ENCODE assay signal across 26 cellular contexts in the genomic region with DNA sequence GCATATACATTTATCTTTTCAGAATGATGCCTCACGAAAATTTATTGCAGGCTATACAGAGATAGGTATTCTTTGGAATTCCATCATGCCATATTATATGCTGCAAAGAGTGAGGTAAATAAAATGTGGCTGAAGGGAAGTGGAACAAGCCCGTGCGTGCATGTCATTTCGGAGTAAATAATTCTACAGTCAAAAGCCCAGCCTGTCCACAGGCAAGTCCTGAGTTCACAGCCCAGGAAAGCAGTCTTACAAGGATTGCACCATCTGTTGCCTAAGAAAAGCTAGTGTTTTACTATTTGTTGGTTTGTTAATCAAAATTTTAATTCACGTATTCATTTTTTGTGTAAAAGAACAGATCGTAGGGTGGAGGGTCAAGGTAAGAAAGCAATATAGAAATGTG.
DNase-seq lines count a peak whose midpoint lies in the region; FAIRE-seq and TF ChIP-seq lines count a peak whose summit lies in the region.
"Had no signal": no experiment of that assay in that cellular context is flagged by ENCODE, and none has a peak within 500 bp of the region (broad histone marks: within the 10 kb centered on the region; RNA-seq: fewer than 3 reads in every experiment).

No MANE protein-coding gene starts in this region.

- FAIRE-seq in keratinocyte (lab: Jason Lieb, UNC): peak; percentile 99
- FAIRE-seq: GM19239 had no signal

- H3K36me3 ChIP-seq in keratinocyte (ENCODE audit: control insufficient read depth in 2 of 2, extremely low read depth in 1 of 2, insufficient read depth in 2 of 2, low read length in 2 of 2): no peaks in the 10 kb centered on the region
- H3K36me3 ChIP-seq: BLaER1, esophagus muscularis mucosa, heart right ventricle, Peyer's patch, sigmoid colon had no signal

- no peaks in the 10 kb centered on the region for H3K9me3 ChIP-seq in keratinocyte (ENCODE audit: control insufficient read depth, low read depth, low read length)
- H3K9me3 ChIP-seq: Caco-2, SK-N-SH, testis had no signal

- peak overlapping the region; percentile 82 for H3K4me2 ChIP-seq in keratinocyte (ENCODE audit: control insufficient read depth, extremely low read depth, insufficient read depth, low read depth, low read length)
- H3K4me2 ChIP-seq: BLaER1, SK-N-SH had no signal

- in situ Hi-C loops in GM13976 (cut with MboI; ENCODE audit: low sequenced_read_pairs, unreplicated experiment): no loop called here

- no peaks in the 10 kb centered on the region for H4K20me1 ChIP-seq in keratinocyte (ENCODE audit: control insufficient read depth, extremely low read depth, insufficient read depth, low read length)
- H4K20me1 ChIP-seq: BLaER1 had no signal

- H3K9ac ChIP-seq in keratinocyte (ENCODE audit: control insufficient read depth, extremely low read depth, insufficient read depth, low read length): no peak overlapping the region
- H3K9ac ChIP-seq: BLaER1, SK-N-SH had no signal

- DNase-seq in NCI-H2171 treated with DMSO at 0.1 percent for 48 hours (lab: John Stamatoyannopoulos, UW) (peak; percentile 25), NCI-H2171 (lab: John Stamatoyannopoulos, UW) (no peak), choroid plexus epithelial cell (ENCODE audit: low read depth) (peak; percentile 33), keratinocyte (ENCODE audit: low read depth, low spot score) (no peak), GM13976 (ENCODE audit: low spot score) (no peak), NCI-H524 (lab: John Stamatoyannopoulos, UW) (no peak), AG08395 (ENCODE audit: low spot score) (no peak)
- DNase-seq in stimulated activated CD4-positive, alpha-beta T cell treated with anti-CD3 and anti-CD28 coated beads, Interleukin-4, amount 100 ng/mL, for 24 hours: no peak
- DNase-seq: activated CD4-positive, alpha-beta T cell treated with anti-CD3 and anti-CD28 coated beads, Interleukin-2, amount 50 U/mL, for 1 hour; activated CD8-positive, alpha-beta memory T cell treated with anti-CD3 and anti-CD28 coated beads, Interleukin-2, amount 50 U/mL, for 4 hours; Caco-2; effector CD8-positive, alpha-beta T cell; heart right ventricle; Kasumi-1; naive thymus-derived CD8-positive, alpha-beta T cell; NCI-H1048; NCI-H2029; Peyer's patch; sigmoid colon; SK-N-SH; testis had no signal

- H3K4me3 ChIP-seq in choroid plexus epithelial cell (ENCODE audit: low read depth, low read length): no peak overlapping the region
- peak overlapping the region in 1 of 3 experiments; percentile 1 for H3K4me3 ChIP-seq in keratinocyte (ENCODE audit: control insufficient read depth in 2 of 3, extremely low read depth in 1 of 3, insufficient read depth in 2 of 3, low read depth in 1 of 3, low read length in 3 of 3)
- H3K4me3 ChIP-seq: BLaER1, esophagus muscularis mucosa, heart right ventricle, Peyer's patch, sigmoid colon, testis had no signal

- no peaks in the 10 kb centered on the region for H3K79me2 ChIP-seq in keratinocyte (ENCODE audit: control insufficient read depth, insufficient read depth, low read length)

- dilution Hi-C loops in keratinocyte (cut with MboI; ENCODE audit: extremely low pct_ligation_motif_present, low sequenced_read_pairs): no loop called here

- no peaks in the 10 kb centered on the region for H3K27me3 ChIP-seq in keratinocyte (ENCODE audit: control insufficient read depth, extremely low read depth, insufficient read depth, low read length)
- H3K27me3 ChIP-seq: BLaER1, esophagus muscularis mucosa, heart right ventricle, Peyer's patch, sigmoid colon, testis had no signal

- H3K27ac ChIP-seq in keratinocyte (ENCODE audit: control insufficient read depth, insufficient read depth, low read length): peak overlapping the region; percentile 76
- H3K27ac ChIP-seq: 22Rv1, BLaER1, esophagus muscularis mucosa, Peyer's patch, testis, VCaP had no signal

- peak overlapping the region; percentile 28 for H2AFZ ChIP-seq in keratinocyte (ENCODE audit: control insufficient read depth, low read length)

- H3K9me1 ChIP-seq in keratinocyte (ENCODE audit: control insufficient read depth, extremely low read depth, insufficient read depth, low read length): no peaks in the 10 kb centered on the region

- H3K4me1 ChIP-seq in keratinocyte (ENCODE audit: control insufficient read depth, extremely low read depth, insufficient read depth, low read length): peaks cover 22% of the 10 kb centered on the region
- H3K4me1 ChIP-seq: BLaER1, Caco-2, esophagus muscularis mucosa, Peyer's patch, sigmoid colon, testis had no signal

- TF ChIP-seq CTCF in choroid plexus epithelial cell (conservative IDR thresholded peaks at IDR 0.05; ENCODE audit: low read depth, low read length) (no peak), keratinocyte (optimal IDR thresholded peaks at IDR 0.05 in 1 of 3, IDR thresholded peaks at IDR 0.05 in 1 of 3, conservative IDR thresholded peaks at IDR 0.05 in 1 of 3; ENCODE audit: extremely low read depth in 1 of 3, insufficient read depth in 2 of 3, low read length in 3 of 3) (no peak), GM13976 (IDR thresholded peaks at IDR 0.05; ENCODE audit: borderline replicate concordance, control extremely low read depth, extremely low read depth, insufficient read depth, missing control alignments) (no peak)

Comparison
In these comparisons a context has a peak if more than half of its experiments do, and no peak if none do; other contexts are left out.
1. DNase-seq: peak in NCI-H2171 treated with DMSO at 0.1 percent for 48 hours (single experiment) and choroid plexus epithelial cell (single experiment); none in NCI-H2171 (single experiment), keratinocyte (single experiment), GM13976 (single experiment), stimulated activated CD4-positive, alpha-beta T cell treated with anti-CD3 and anti-CD28 coated beads, Interleukin-4, amount 100 ng/mL, for 24 hours (single experiment), NCI-H524 (0 of 2) and AG08395 (single experiment).